ENCODE assay signal across 1 cellular context in genomic region chr4:102503301-102503746, GRCh38.
TF ChIP-seq lines count a peak whose summit lies in the region.

No MANE protein-coding gene starts in this region.

TF ChIP-seq in SK-N-SH, 30 proteins besides CTCF, POLR2A, EP300 and RAD21 (continued from another document):
- TF ChIP-seq, protein P1, sequence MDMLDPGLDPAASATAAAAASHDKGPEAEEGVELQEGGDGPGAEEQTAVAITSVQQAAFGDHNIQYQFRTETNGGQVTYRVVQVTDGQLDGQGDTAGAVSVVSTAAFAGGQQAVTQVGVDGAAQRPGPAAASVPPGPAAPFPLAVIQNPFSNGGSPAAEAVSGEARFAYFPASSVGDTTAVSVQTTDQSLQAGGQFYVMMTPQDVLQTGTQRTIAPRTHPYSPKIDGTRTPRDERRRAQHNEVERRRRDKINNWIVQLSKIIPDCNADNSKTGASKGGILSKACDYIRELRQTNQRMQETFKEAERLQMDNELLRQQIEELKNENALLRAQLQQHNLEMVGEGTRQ (IDR thresholded peaks at IDR 0.05; ENCODE audit: borderline replicate concordance, low read depth, low read length): no peak
- no peak for TF ChIP-seq GATA2 (CRISPR knock-in tag; IDR thresholded peaks at IDR 0.05)
- no peak for TF ChIP-seq USF1 (IDR thresholded peaks at IDR 0.05; ENCODE audit: borderline replicate concordance, low read depth)
- no peak for TF ChIP-seq NRF1 (IDR thresholded peaks at IDR 0.05; ENCODE audit: low read depth, low read length)
- no peak for TF ChIP-seq TEAD4 (IDR thresholded peaks at IDR 0.05; ENCODE audit: borderline replicate concordance, insufficient read depth)
- no peak for TF ChIP-seq FOXJ3 (CRISPR knock-in tag; IDR thresholded peaks at IDR 0.05)
